ENCODE assay signal across 21 cellular contexts in the genomic region with DNA sequence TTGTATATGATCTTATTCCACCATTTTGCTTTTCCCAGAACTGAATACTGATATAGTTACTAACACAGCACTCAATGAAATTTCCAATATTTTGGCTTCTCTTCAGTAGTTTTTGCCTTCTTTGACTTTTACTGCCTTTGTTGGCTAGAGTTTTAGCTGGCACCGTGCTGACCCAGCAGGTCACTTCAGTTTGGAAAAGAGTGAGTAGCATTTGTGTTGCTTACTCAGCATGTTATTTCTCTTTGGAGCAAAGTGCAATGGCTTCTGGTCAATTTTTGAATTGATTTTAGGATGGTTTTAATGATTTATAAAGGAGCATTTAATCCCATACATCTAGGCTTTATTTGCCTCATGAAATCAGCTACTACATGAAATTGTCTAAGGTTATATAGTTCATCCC.
"Had no signal": no experiment of that assay in that cellular context is flagged by ENCODE, and none has a peak within 500 bp of the region (broad histone marks: within the 10 kb centered on the region; RNA-seq: fewer than 3 reads in every experiment).

No MANE protein-coding gene starts in this region.

- FAIRE-seq: pancreas, urothelium cell line had no signal

- H3K4me1 ChIP-seq: heart left ventricle, lower lobe of right lung, pancreas, right atrium auricular region, suprapubic skin, upper lobe of right lung had no signal

- H3K27ac ChIP-seq: heart left ventricle, lower lobe of right lung, neutrophil, pancreas, right atrium auricular region, skin epidermis, suprapubic skin, thoracic aorta, upper lobe of right lung had no signal

- H3K27me3 ChIP-seq: heart left ventricle, neutrophil, pancreas, right atrium auricular region, suprapubic skin, tibial artery, upper lobe of right lung had no signal

- H3K9me3 ChIP-seq: heart left ventricle, lower lobe of right lung, neutrophil, pancreas, right atrium auricular region, suprapubic skin, thoracic aorta, tibial artery, upper lobe of right lung had no signal

- H3K36me3 ChIP-seq: heart left ventricle, lower lobe of right lung, neutrophil, pancreas, right atrium auricular region, suprapubic skin, thoracic aorta, upper lobe of right lung had no signal

- DNase-seq: glutamatergic neuron; heart left ventricle; islet precursor cell; left ventricle myocardium superior; lower lobe of right lung; mammary epithelial cell; naive thymus-derived CD8-positive, alpha-beta T cell; occipital lobe; pancreas; stimulated activated CD4-positive, alpha-beta T cell treated with anti-CD3 and anti-CD28 coated beads, Interleukin-4, amount 100 ng/mL, for 24 hours; stimulated activated naive CD4-positive, alpha-beta T cell; tibial artery; trophoblast cell; upper lobe of right lung had no signal

- H3K4me3 ChIP-seq: heart left ventricle, lower lobe of right lung, pancreas, right atrium auricular region, skin epidermis, suprapubic skin, thoracic aorta, tibial artery, upper lobe of right lung had no signal

- ATAC-seq: heart left ventricle; left ventricle myocardium superior; lower lobe of right lung; naive thymus-derived CD8-positive, alpha-beta T cell; pancreas; stimulated activated effector memory CD8-positive, alpha-beta T cell treated with anti-CD3 and anti-CD28 coated beads, Interleukin-12 subunit alpha, Interleukin-12 subunit beta, amount 100 ng/mL, for 72 hours; upper lobe of right lung had no signal
